Comparison of ENCODE assay signal across 8 cellular contexts in genomic region chr18:58044370-58045264, GRCh38. TPM values are rescaled to one million over a fixed set of nuclear protein-coding genes. Genes with fewer than 3 reads are reported as not detected.
DNase-seq lines count a peak whose midpoint lies in the region; ATAC-seq and TF ChIP-seq lines count a peak whose summit lies in the region.

No MANE protein-coding gene starts in this region.

- peak overlapping the region; percentile 69 for H3K4me3 ChIP-seq in NT2/D1 (ENCODE audit: insufficient read length, low read depth)
- peak overlapping the region; percentile 71 for H3K4me3 ChIP-seq in fibroblast of villous mesenchyme (ENCODE audit: low read depth, low read length)
- peak overlapping the region; percentile 38 to 56 for H3K4me3 ChIP-seq in neutrophil (ENCODE audit: low read depth in 1 of 2, low read length in 1 of 2)

- peak; percentile 42 for ATAC-seq in GM18907 (IDR thresholded peaks at IDR 0.05; ENCODE audit: unreplicated experiment)
- ATAC-seq in HG03095 (IDR thresholded peaks at IDR 0.05; ENCODE audit: unreplicated experiment), result peak; percentile 34

- H3K27ac ChIP-seq in neutrophil, result no peak overlapping the region

- H3K9ac ChIP-seq in NT2/D1 (ENCODE audit: insufficient read length, low read depth), result peak overlapping the region; percentile 86

- H3K27ac Mint-ChIP-seq in activated T-helper 2 cell treated with anti-CD3 and anti-CD28 coated beads, Interferon-gamma antibody, Interleukin-2, Interleukin-4, amounts not matched to agents 10 μg/mL and 5 μg/mL and 100 μg/mL, durations not matched to agents 14 hours and 24 hours and 36 hours, result no peak overlapping the region

- peak; percentile 22 to 26 for DNase-seq in AML-193 (lab: John Stamatoyannopoulos, UW)
- DNase-seq in NT2/D1 (ENCODE audit: low read depth, low spot score), result no peak
- peak; percentile 16 for DNase-seq in activated T-helper 2 cell treated with anti-CD3 and anti-CD28 coated beads, Interferon-gamma antibody, Interleukin-2, Interleukin-4, amounts not matched to agents 10 μg/mL and 5 μg/mL and 100 μg/mL, durations not matched to agents 14 hours and 24 hours and 36 hours (ENCODE audit: low spot score)
- peak; percentile 39 for DNase-seq in fibroblast of villous mesenchyme (ENCODE audit: low read depth)
- DNase-seq in ureter (ENCODE audit: low spot score), result peak; percentile 51

- H3K4me1 ChIP-seq in NT2/D1 (ENCODE audit: insufficient read depth, insufficient read length), result no peaks in the 10 kb centered on the region
- H3K4me1 ChIP-seq in neutrophil (ENCODE audit: control insufficient read depth in 1 of 2, insufficient read depth in 1 of 2, low read depth in 1 of 2, low read length in 1 of 2), result peaks cover 14 to 29% of the 10 kb centered on the region in 2 experiments

- intact Hi-C loops in activated T-helper 2 cell treated with anti-CD3 and anti-CD28 coated beads, Interferon-gamma antibody, Interleukin-2, Interleukin-4, amounts not matched to agents 10 μg/mL and 5 μg/mL and 100 μg/mL, durations not matched to agents 14 hours and 24 hours and 36 hours (cut with micrococcal nuclease), result loop anchor here (2.0 to 10.0 kb wide), 5 partner anchors 130 to 412 kb away; no protein-coding TSS in a partner anchor

- no peaks in the 10 kb centered on the region for H3K9me3 ChIP-seq in NT2/D1 (ENCODE audit: insufficient read depth, low read length)
- H3K9me3 ChIP-seq in neutrophil, result no peaks in the 10 kb centered on the region

- H3K9me3 Mint-ChIP-seq in activated T-helper 2 cell treated with anti-CD3 and anti-CD28 coated beads, Interferon-gamma antibody, Interleukin-2, Interleukin-4, amounts not matched to agents 10 μg/mL and 5 μg/mL and 100 μg/mL, durations not matched to agents 14 hours and 24 hours and 36 hours, result no peaks in the 10 kb centered on the region

- H3K27me3 ChIP-seq in NT2/D1 (ENCODE audit: insufficient read depth, insufficient read length) (no peaks in the 10 kb centered on the region), neutrophil (peaks cover 75% of the 10 kb centered on the region)

- no peaks in the 10 kb centered on the region for H3K36me3 Mint-ChIP-seq in activated T-helper 2 cell treated with anti-CD3 and anti-CD28 coated beads, Interferon-gamma antibody, Interleukin-2, Interleukin-4, amounts not matched to agents 10 μg/mL and 5 μg/mL and 100 μg/mL, durations not matched to agents 14 hours and 24 hours and 36 hours (ENCODE audit: low read depth)

- H3K4me3 Mint-ChIP-seq in activated T-helper 2 cell treated with anti-CD3 and anti-CD28 coated beads, Interferon-gamma antibody, Interleukin-2, Interleukin-4, amounts not matched to agents 10 μg/mL and 5 μg/mL and 100 μg/mL, durations not matched to agents 14 hours and 24 hours and 36 hours (ENCODE audit: low read depth), result peak overlapping the region; percentile 90

- H3K4me1 Mint-ChIP-seq in activated T-helper 2 cell treated with anti-CD3 and anti-CD28 coated beads, Interferon-gamma antibody, Interleukin-2, Interleukin-4, amounts not matched to agents 10 μg/mL and 5 μg/mL and 100 μg/mL, durations not matched to agents 14 hours and 24 hours and 36 hours (ENCODE audit: low read depth), result peaks cover 28% of the 10 kb centered on the region

- peaks cover 45% of the 10 kb centered on the region for H3K27me3 Mint-ChIP-seq in activated T-helper 2 cell treated with anti-CD3 and anti-CD28 coated beads, Interferon-gamma antibody, Interleukin-2, Interleukin-4, amounts not matched to agents 10 μg/mL and 5 μg/mL and 100 μg/mL, durations not matched to agents 14 hours and 24 hours and 36 hours (ENCODE audit: low read depth)

- H3K36me3 ChIP-seq in NT2/D1 (ENCODE audit: insufficient read depth, insufficient read length, low read length) (no peaks in the 10 kb centered on the region), neutrophil (no peaks in the 10 kb centered on the region)

- TF ChIP-seq CTCF in fibroblast of villous mesenchyme (IDR thresholded peaks at IDR 0.05; ENCODE audit: insufficient read depth, low read depth, low read length) (no peak), neutrophil (IDR thresholded peaks at IDR 0.05) (no peak)

RNA-seq across cellular contexts. Expression of gene NEDD4L, which starts 0.6 kb away (rescaled TPM):
- 5.1 and 6.2 TPM in 2 replicates for total RNA-seq in activated T-helper 2 cell treated with anti-CD3 and anti-CD28 coated beads, Interferon-gamma antibody, Interleukin-2, Interleukin-4, amounts not matched to agents 10 μg/mL and 5 μg/mL and 100 μg/mL, durations not matched to agents 14 hours and 24 hours and 36 hours
- total RNA-seq in fibroblast of villous mesenchyme (11.0 and 31.5 TPM in 2 replicates), ureter (299 TPM)
